Comparison of ENCODE assay signal across 19 cellular contexts in genomic region chr20:11020712-11021111, GRCh38.
A peak's percentile ranks its signal among the peaks of the same experiment; 100 is the strongest.
DNase-seq lines count a peak whose midpoint lies in the region; ATAC-seq and TF ChIP-seq lines count a peak whose summit lies in the region.
"Had no signal": no experiment of that assay in that cellular context is flagged by ENCODE, and none has a peak within 500 bp of the region (broad histone marks: within the 10 kb centered on the region; RNA-seq: fewer than 3 reads in every experiment).

No MANE protein-coding gene starts in this region.

- H3K4me2 ChIP-seq in HCT116 (ENCODE audit: low read length) (no peak overlapping the region), PC-3 (ENCODE audit: low read length) (peak overlapping the region; percentile 5)
- H3K4me2 ChIP-seq: BLaER1 had no signal

- H3K9me2 ChIP-seq in HCT116 (ENCODE audit: insufficient read depth) (no peaks in the 10 kb centered on the region), PC-3 (replicated peaks; ENCODE audit: low read length) (no peaks in the 10 kb centered on the region)

- POLR2A ChIA-PET in HCT116 (lab: Charles Lee) = no interaction called here
- POLR2A ChIA-PET in PC-3 (lab: Charles Lee; ENCODE audit: unreplicated experiment) = no interaction called here

- ATAC-seq in HCT116 = no peak
- peak; percentile 85 for ATAC-seq in PC-3
- no peak for ATAC-seq in GM19035 (IDR thresholded peaks at IDR 0.05; ENCODE audit: unreplicated experiment)
- ATAC-seq: CD8-positive, alpha-beta T cell had no signal

- H3K4me1 Mint-ChIP-seq in mesothelial cell of epicardium = no peaks in the 10 kb centered on the region
- H3K4me1 Mint-ChIP-seq in activated T-helper 2 cell treated with anti-CD3 and anti-CD28 coated beads, Interferon-gamma antibody, Interleukin-2, Interleukin-4, amounts not matched to agents 10 μg/mL and 5 μg/mL and 100 μg/mL, durations not matched to agents 14 hours and 24 hours and 36 hours (ENCODE audit: low read depth) = no peaks in the 10 kb centered on the region
- H3K4me1 Mint-ChIP-seq: B cell; CD4-positive, CD25-positive, alpha-beta regulatory T cell had no signal

- no peak for TF ChIP-seq RAD21 in HCT116 (IDR thresholded peaks at IDR 0.05; ENCODE audit: low read depth)

- DNase-seq in HCT116 (ENCODE audit: low read depth, low spot score) = no peak
- DNase-seq in PC-3 = peak; percentile 49
- DNase-seq in fibroblast of gingiva (ENCODE audit: low read depth) = peak; percentile 51
- no peak for DNase-seq in mesothelial cell of epicardium (ENCODE audit: low spot score in 2 of 2, unreplicated experiment in 2 of 2)
- no peak for DNase-seq in activated gamma-delta T cell (lab: John Stamatoyannopoulos, UW)
- DNase-seq in activated T-helper 2 cell treated with anti-CD3 and anti-CD28 coated beads, Interferon-gamma antibody, Interleukin-2, Interleukin-4, amounts not matched to agents 10 μg/mL and 5 μg/mL and 100 μg/mL, durations not matched to agents 14 hours and 24 hours and 36 hours (ENCODE audit: low spot score) = no peak
- DNase-seq in iPS-NIHi11 (ENCODE audit: low spot score) = no peak
- DNase-seq: Caco-2; CD4-positive, CD25-positive, alpha-beta regulatory T cell; CD8-positive, alpha-beta T cell; DMS153; DND-41; GM23248; H7; HCEC 1CT had no signal

- H3K4me3 Mint-ChIP-seq in mesothelial cell of epicardium = no peak overlapping the region
- no peak overlapping the region for H3K4me3 Mint-ChIP-seq in activated T-helper 2 cell treated with anti-CD3 and anti-CD28 coated beads, Interferon-gamma antibody, Interleukin-2, Interleukin-4, amounts not matched to agents 10 μg/mL and 5 μg/mL and 100 μg/mL, durations not matched to agents 14 hours and 24 hours and 36 hours (ENCODE audit: low read depth)
- H3K4me3 Mint-ChIP-seq: B cell; CD4-positive, CD25-positive, alpha-beta regulatory T cell; CD8-positive, alpha-beta T cell had no signal

- H3K36me3 Mint-ChIP-seq in mesothelial cell of epicardium = no peaks in the 10 kb centered on the region
- H3K36me3 Mint-ChIP-seq in activated T-helper 2 cell treated with anti-CD3 and anti-CD28 coated beads, Interferon-gamma antibody, Interleukin-2, Interleukin-4, amounts not matched to agents 10 μg/mL and 5 μg/mL and 100 μg/mL, durations not matched to agents 14 hours and 24 hours and 36 hours (ENCODE audit: low read depth) = no peaks in the 10 kb centered on the region
- H3K36me3 Mint-ChIP-seq: CD4-positive, CD25-positive, alpha-beta regulatory T cell; CD8-positive, alpha-beta T cell had no signal

- H3K27me3 ChIP-seq in HCT116 (ENCODE audit: insufficient read depth, low read length) (no peaks in the 10 kb centered on the region), PC-3 (ENCODE audit: low read length) (no peaks in the 10 kb centered on the region)
- H3K27me3 ChIP-seq: BLaER1 had no signal

- no peaks in the 10 kb centered on the region for H4K20me1 ChIP-seq in HCT116 (ENCODE audit: insufficient read depth)
- no peaks in the 10 kb centered on the region for H4K20me1 ChIP-seq in PC-3 (ENCODE audit: low read length)
- H4K20me1 ChIP-seq: BLaER1 had no signal

- H3K27ac Mint-ChIP-seq in mesothelial cell of epicardium = peak overlapping the region; percentile 22
- H3K27ac Mint-ChIP-seq in activated T-helper 2 cell treated with anti-CD3 and anti-CD28 coated beads, Interferon-gamma antibody, Interleukin-2, Interleukin-4, amounts not matched to agents 10 μg/mL and 5 μg/mL and 100 μg/mL, durations not matched to agents 14 hours and 24 hours and 36 hours = no peak overlapping the region
- H3K27ac Mint-ChIP-seq: B cell; CD4-positive, CD25-positive, alpha-beta regulatory T cell; CD8-positive, alpha-beta T cell had no signal

- no peaks in the 10 kb centered on the region for H3K79me2 ChIP-seq in HCT116 (ENCODE audit: insufficient read depth, low read length)
- H3K79me2 ChIP-seq in PC-3 (ENCODE audit: low read length) = no peaks in the 10 kb centered on the region

- RAD21 ChIA-PET in HCT116 (lab: Charles Lee; ENCODE audit: low non-redundant PET in 1 of 2, low total read pairs in 2 of 2, uncharacterized antibody in 2 of 2, unreplicated experiment in 2 of 2) = no interaction called here

- TF ChIP-seq POLR2A in HCT116 (IDR thresholded peaks at IDR 0.05; ENCODE audit: borderline replicate concordance, extremely low read depth, insufficient read depth, insufficient read length) = no peak

- peaks cover 7% of the 10 kb centered on the region for H3K9me3 Mint-ChIP-seq in mesothelial cell of epicardium
- H3K9me3 Mint-ChIP-seq in activated T-helper 2 cell treated with anti-CD3 and anti-CD28 coated beads, Interferon-gamma antibody, Interleukin-2, Interleukin-4, amounts not matched to agents 10 μg/mL and 5 μg/mL and 100 μg/mL, durations not matched to agents 14 hours and 24 hours and 36 hours = peaks cover 8% of the 10 kb centered on the region

- intact Hi-C loops in HCT116 (cut with micrococcal nuclease) = no loop called here
- intact Hi-C loops in PC-3 (cut with micrococcal nuclease) = loop anchor here (1.0 to 10.0 kb wide), 6 partner anchors 38 to 466 kb away; no protein-coding TSS in a partner anchor
- intact Hi-C loops in activated T-helper 2 cell treated with anti-CD3 and anti-CD28 coated beads, Interferon-gamma antibody, Interleukin-2, Interleukin-4, amounts not matched to agents 10 μg/mL and 5 μg/mL and 100 μg/mL, durations not matched to agents 14 hours and 24 hours and 36 hours (cut with micrococcal nuclease) = no loop called here

- H3K9ac ChIP-seq in HCT116 (ENCODE audit: low read length) (no peak overlapping the region), PC-3 (ENCODE audit: low read length) (no peak overlapping the region)
- H3K9ac ChIP-seq: BLaER1, GM23248 had no signal

- BruUV-seq in HCT116 (replicated peaks; lab: Mats Ljungman, UMichigan) (no TSS peak), PC-3 (replicated peaks; lab: Mats Ljungman, UMichigan) (no TSS peak)

- no peak for TF ChIP-seq CTCF in HCT116 (IDR thresholded peaks at IDR 0.05 in 2 of 3, conservative IDR thresholded peaks at IDR 0.05 in 1 of 3; ENCODE audit: borderline replicate concordance in 1 of 3, insufficient read depth in 1 of 3, low read depth in 2 of 3, low read length in 2 of 3)
- no peak for TF ChIP-seq CTCF in PC-3 (conservative IDR thresholded peaks at IDR 0.05; ENCODE audit: low read depth, low read length)
- TF ChIP-seq CTCF in mesothelial cell of epicardium (IDR thresholded peaks at IDR 0.05; ENCODE audit: unreplicated experiment) = no peak

- H3K36me3 ChIP-seq in HCT116 (ENCODE audit: control insufficient read depth in 1 of 2, insufficient read depth in 2 of 2, low read length in 2 of 2) = no peaks in the 10 kb centered on the region
- no peaks in the 10 kb centered on the region for H3K36me3 ChIP-seq in PC-3 (ENCODE audit: low read depth, low read length)
- H3K36me3 ChIP-seq: BLaER1 had no signal

- CTCF ChIA-PET in HCT116 (lab: Charles Lee) = no interaction called here
- CTCF ChIA-PET in PC-3 (lab: Charles Lee) = no interaction called here

- H3K27ac ChIP-seq in HCT116 (ENCODE audit: low read depth, low read length) (no peak overlapping the region), PC-3 (ENCODE audit: low read length) (0 out of 2 replicates have a peak overlapping the region, but pooled peaks have one; percentile 4)
- H3K27ac ChIP-seq: BLaER1, C4-2B, GM23248 had no signal

- H3K4me1 ChIP-seq in HCT116 (ENCODE audit: control insufficient read depth in 1 of 2, insufficient read depth in 2 of 2, low read length in 2 of 2) (no peaks in the 10 kb centered on the region), PC-3 (ENCODE audit: insufficient read depth, low read length) (peaks cover 12% of the 10 kb centered on the region; the same call in 1 of the 2 replicates)
- H3K4me1 ChIP-seq: BLaER1, Caco-2 had no signal

- H3K27me3 Mint-ChIP-seq in mesothelial cell of epicardium (ENCODE audit: low read depth) = peaks cover 3% of the 10 kb centered on the region
- no peaks in the 10 kb centered on the region for H3K27me3 Mint-ChIP-seq in activated T-helper 2 cell treated with anti-CD3 and anti-CD28 coated beads, Interferon-gamma antibody, Interleukin-2, Interleukin-4, amounts not matched to agents 10 μg/mL and 5 μg/mL and 100 μg/mL, durations not matched to agents 14 hours and 24 hours and 36 hours (ENCODE audit: low read depth)
- H3K27me3 Mint-ChIP-seq: B cell; CD4-positive, CD25-positive, alpha-beta regulatory T cell had no signal

- no peaks in the 10 kb centered on the region for H3F3A ChIP-seq in PC-3 (ENCODE audit: low read length, unreplicated experiment)

- H3K9me3 ChIP-seq in HCT116 (ENCODE audit: control insufficient read depth in 1 of 2, insufficient read depth in 1 of 2, low read depth in 1 of 2, low read length in 2 of 2) (no peaks in the 10 kb centered on the region), PC-3 (ENCODE audit: low read length) (no peaks in the 10 kb centered on the region)
- H3K9me3 ChIP-seq: BLaER1, Caco-2 had no signal

- H2AFZ ChIP-seq in HCT116 (ENCODE audit: low read depth, low read length, poor library complexity, severe bottlenecking) (peak overlapping the region; percentile 32), PC-3 (ENCODE audit: low read length) (no peak overlapping the region)
- H2AFZ ChIP-seq: GM23248 had no signal

- no peak overlapping the region for H3K4me3 ChIP-seq in HCT116 (replicated peaks in 1 of 2; ENCODE audit: low read depth in 1 of 2, low read length in 2 of 2)
- H3K4me3 ChIP-seq in PC-3 (ENCODE audit: low read length) = no peak overlapping the region
- H3K4me3 ChIP-seq: BLaER1, GM23248 had no signal

TF ChIP-seq in HCT116, 20 proteins besides CTCF, POLR2A, EP300 and RAD21 (continues in another document):
- TF ChIP-seq SRF (IDR thresholded peaks at IDR 0.05; ENCODE audit: low read depth) (no peak), POLR2AphosphoS5 (IDR thresholded peaks at IDR 0.05; ENCODE audit: low read depth, low read length) (no peak), ZFX (IDR thresholded peaks at IDR 0.05) (no peak), FOSL1 (IDR thresholded peaks at IDR 0.05; ENCODE audit: low read depth) (no peak), YY1 (IDR thresholded peaks at IDR 0.05; ENCODE audit: extremely low read depth, insufficient replicate concordance, low read depth, low read length) (no peak), EZH2phosphoT487 (IDR thresholded peaks at IDR 0.05; ENCODE audit: borderline replicate concordance) (no peak), MAX (IDR thresholded peaks at IDR 0.05) (no peak), CBX3 (IDR thresholded peaks at IDR 0.05; ENCODE audit: low read depth) (no peak), EGR1 (IDR thresholded peaks at IDR 0.05; ENCODE audit: low read depth) (no peak), SIN3A (IDR thresholded peaks at IDR 0.05; ENCODE audit: low read depth) (no peak)

Comparison
In these comparisons a context has a peak if more than half of its experiments do, and no peak if none do; other contexts are left out.
1. DNase-seq: peak in PC-3 (single experiment) and fibroblast of gingiva (single experiment); none in HCT116 (single experiment), mesothelial cell of epicardium (0 of 2), activated gamma-delta T cell (single experiment), activated T-helper 2 cell treated with anti-CD3 and anti-CD28 coated beads, Interferon-gamma antibody, Interleukin-2, Interleukin-4, amounts not matched to agents 10 μg/mL and 5 μg/mL and 100 μg/mL, durations not matched to agents 14 hours and 24 hours and 36 hours (single experiment) and iPS-NIHi11 (single experiment).